Comparison of ENCODE assay signal across 8 cellular contexts in the genomic region with DNA sequence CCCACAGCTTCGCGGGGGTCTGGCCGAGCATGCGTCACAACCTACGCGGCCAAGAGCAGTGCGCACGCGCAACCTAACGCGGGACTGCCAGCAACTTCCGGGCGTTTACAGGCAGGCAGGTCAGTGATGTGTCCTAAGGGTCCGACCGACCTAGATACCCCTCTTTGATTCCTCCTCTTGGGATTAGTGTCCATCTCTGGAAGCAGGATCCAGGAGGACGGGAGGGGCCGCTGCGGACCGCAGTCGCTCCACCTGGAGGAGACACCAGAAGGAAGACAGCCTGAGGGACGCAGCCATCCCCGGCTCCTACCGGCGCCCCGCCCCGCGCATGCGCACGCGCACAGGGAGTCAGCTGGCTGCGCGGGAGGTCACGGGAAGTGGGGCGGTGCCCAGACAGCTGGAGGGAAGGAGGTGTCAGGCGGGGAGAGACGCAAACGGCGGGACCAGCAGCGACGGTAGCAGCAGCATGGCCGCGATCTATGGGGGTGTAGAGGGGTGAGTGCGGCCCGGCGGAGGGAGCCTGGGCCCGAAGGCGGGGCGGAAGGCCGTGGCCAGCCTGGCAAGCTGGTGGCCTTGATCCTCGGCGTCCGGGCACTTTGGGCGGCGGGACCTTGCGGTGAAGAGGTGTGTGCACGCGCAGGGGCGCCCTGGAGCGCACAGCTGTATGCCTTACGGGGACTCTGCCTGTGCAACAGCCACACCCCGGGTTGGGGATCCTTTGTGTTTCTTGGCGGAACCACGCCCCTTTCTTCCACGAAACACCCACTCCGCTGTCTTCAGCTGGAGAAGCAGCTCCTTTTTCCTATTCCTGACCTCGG. TPM values are rescaled to one million over a fixed set of nuclear protein-coding genes. Genes with fewer than 3 reads are reported as not detected.
A peak's percentile ranks its signal among the peaks of the same experiment; 100 is the strongest.
DNase-seq lines count a peak whose midpoint lies in the region; ATAC-seq and TF ChIP-seq lines count a peak whose summit lies in the region.

A gene (plus strand): TSS at position 431 of the 818 bp plus-strand sequence. CDS start 36 bp downstream, at position 467.

- intact Hi-C loops in T-helper 1 cell treated with Interleukin-12 subunit alpha and Interleukin-12 subunit beta and Interleukin-4 antibody, amounts not matched to agents 30 ng/mL and 1 ng/mL, for 36 hours (cut with micrococcal nuclease), result loop anchor here (1.0 to 2.0 kb wide), 12 partner anchors 19 to 819 kb away; a partner anchor contains a TSS
- intact Hi-C loops in heart right ventricle (cut with DNase I), result loop anchor here in 2 of 10 donors (2.0 to 5.0 kb wide), 2 partner anchors 62 to 64 kb away; a partner anchor contains a TSS
- intact Hi-C loops in posterior vena cava (cut with DNase I), result no loop called here

- H3K27ac ChIP-seq in heart right ventricle (peak within 1 kb of the TSS; percentile 86 to 98 (median 94)), upper lobe of left lung (peak within 1 kb of the TSS; percentile 92 to 99 (median 94))

- H3K36me3 ChIP-seq in heart right ventricle, result peaks cover 0 to 27% (median 12%) of the 10 kb centered on the region in 9 donors
- H3K36me3 ChIP-seq in upper lobe of left lung, result peaks cover 0 to 16% (median 8%) of the 10 kb centered on the region in 4 donors

- peaks cover 7 to 82% (median 36%) of the 10 kb centered on the region in 9 donors for H3K4me1 ChIP-seq in heart right ventricle
- H3K4me1 ChIP-seq in upper lobe of left lung, result peaks cover 34 to 54% (median 48%) of the 10 kb centered on the region in 4 donors

- peak; percentile 90 for DNase-seq in NCI-H1694 (lab: John Stamatoyannopoulos, UW)
- DNase-seq in amniotic epithelial cell (ENCODE audit: low read depth), result peak; percentile 88
- peak; percentile 96 to 97 for DNase-seq in heart right ventricle
- peak; percentile 99 for DNase-seq in posterior vena cava (ENCODE audit: low spot score)
- peak; percentile 95 to 99 for DNase-seq in upper lobe of left lung

- no peaks in the 10 kb centered on the region for H3K9me3 ChIP-seq in heart right ventricle
- H3K9me3 ChIP-seq in upper lobe of left lung, result no peaks in the 10 kb centered on the region

- H3K27me3 ChIP-seq in heart right ventricle (no peaks in the 10 kb centered on the region), upper lobe of left lung (no peaks in the 10 kb centered on the region)

- ATAC-seq in GM18498 (IDR thresholded peaks at IDR 0.05; ENCODE audit: unreplicated experiment) (peak; percentile 60), HG02885 (IDR thresholded peaks at IDR 0.05; ENCODE audit: poor library complexity, unreplicated experiment) (peak; percentile 62), heart right ventricle (peak; percentile 94 to 98 (median 96)), upper lobe of left lung (ENCODE audit: low FRiP score in 2 of 2) (peak; percentile 95 to 96)

- peak; percentile 99 to 100 (median 100) for TF ChIP-seq POLR2A in upper lobe of left lung (IDR thresholded peaks at IDR 0.05)

- peak in 1 of 4 donors; percentile 71 for TF ChIP-seq EP300 in upper lobe of left lung (IDR thresholded peaks at IDR 0.05)

- TF ChIP-seq CTCF in heart right ventricle (IDR thresholded peaks at IDR 0.05) (peak in 1 of 9 donors; percentile 4), upper lobe of left lung (IDR thresholded peaks at IDR 0.05) (peak in 3 of 6 experiments; percentile 18 to 34 (median 32))

- H3K4me3 ChIP-seq in heart right ventricle (peak within 1 kb of the TSS; percentile 52 to 99 (median 87)), upper lobe of left lung (peak within 1 kb of the TSS; percentile 52 to 91 (median 66))

- 1% methylated on average over 65 to 66 of the region's 66 CpGs for WGBS in heart right ventricle, 2 donors
- 1 to 4% methylated on average over 7 to 53 of the region's 66 CpGs for WGBS in upper lobe of left lung, 2 donors

RNA-seq across cellular contexts. Expression of the gene that starts here (rescaled TPM):
- total RNA-seq in T-helper 1 cell treated with Interleukin-12 subunit alpha and Interleukin-12 subunit beta and Interleukin-4 antibody, amounts not matched to agents 30 ng/mL and 1 ng/mL, for 36 hours, result 145 and 162 TPM in 2 replicates
- total RNA-seq in heart right ventricle, result 10 to 100 TPM; 40.4 to 93.4 (median 44.5) TPM
- polyA plus RNA-seq in heart right ventricle, result 10 to 100 TPM; 76.8 to 99.8 TPM
- 10 to 100 TPM; 89.5 to 90.9 TPM for total RNA-seq in posterior vena cava
- 100 to 1,000 TPM in 4 of 6 donors, 10 to 100 TPM in 2; 51.4 to 157 (median 139) TPM for total RNA-seq in upper lobe of left lung

Comparison
In these comparisons a context has a peak if more than half of its experiments do, and no peak if none do; other contexts are left out.
1. Peak in every context shown above with its lines: DNase-seq, ATAC-seq, H3K4me3 ChIP-seq and H3K27ac ChIP-seq.